1 cellular context compared by ENCODE assay signal in genomic region chr7:129094501-129094900, GRCh38.
TF ChIP-seq lines count a peak whose summit lies in the region.

No MANE protein-coding gene starts in this region.

TF ChIP-seq in HepG2, 621 proteins besides CTCF, POLR2A, EP300 and RAD21:
- TF ChIP-seq ZNF121 (CRISPR knock-in tag; IDR thresholded peaks at IDR 0.05) (peak; percentile 86), RXRA (CRISPR knock-in tag; IDR thresholded peaks at IDR 0.05) (no peak)
